Comparison of ENCODE assay signal across 8 cellular contexts in genomic region chr5:172983542-172984243, GRCh38. TPM values are rescaled to one million over a fixed set of nuclear protein-coding genes. Genes with fewer than 3 reads are reported as not detected.
DNase-seq lines count a peak whose midpoint lies in the region; ATAC-seq and TF ChIP-seq lines count a peak whose summit lies in the region.

ATP6V0E1 (plus strand) TSS chr5:172983771; CDS start chr5:172983861, 90 bp downstream.

- peaks cover 40% of the 10 kb centered on the region for H3K4me1 Mint-ChIP-seq in activated B cell treated with CpG ODN at 0.5 μM for 24 hours

- DNase-seq in AG08396 (ENCODE audit: low spot score) (peak; percentile 96), NCI-H345 (lab: John Stamatoyannopoulos, UW) (peak; percentile 95), activated B cell treated with CpG ODN at 0.5 μM for 24 hours (peak; percentile 97), cardiac fibroblast (ENCODE audit: low read depth in 2 of 2) (peak; percentile 95), iPS-NIHi7 (ENCODE audit: extremely low spot score) (peak; percentile 98), smooth muscle cell of the brain vasculature (ENCODE audit: low read depth, low spot score) (peak; percentile 71)

- intact Hi-C loops in activated B cell treated with CpG ODN at 0.5 μM for 24 hours (cut with micrococcal nuclease) = loop anchor here (1.0 to 5.0 kb wide), 8 partner anchors 17 to 633 kb away; partner anchors contain the start of genes BNIP1, BOD1 and RPL26L1

- CTCF ChIA-PET in activated B cell treated with CpG ODN at 0.5 μM for 24 hours (lab: Charles Lee) = interaction anchor here (0.7 to 2.4 kb wide), 12 partner anchors 12 to 162 kb away, joined by 3 to 15 read pairs (median 4); partner anchors contain the start of genes BNIP1 and RPL26L1

- POLR2A ChIA-PET in activated B cell treated with CpG ODN at 0.5 μM for 24 hours (lab: Charles Lee) = interaction anchor here (0.5 to 3.6 kb wide), 23 partner anchors 11 to 1009 kb away, joined by 3 to 54 read pairs (median 8); partner anchors contain the start of genes BNIP1, DUSP1, FBXW11 and RPL26L1

- H3K4me3 Mint-ChIP-seq in activated B cell treated with CpG ODN at 0.5 μM for 24 hours = peak within 1 kb of the TSS; percentile 98

- peak within 1 kb of the TSS; percentile 96 for H3K27ac Mint-ChIP-seq in activated B cell treated with CpG ODN at 0.5 μM for 24 hours

- no peaks in the 10 kb centered on the region for H3K9me3 Mint-ChIP-seq in activated B cell treated with CpG ODN at 0.5 μM for 24 hours

- peak within 1 kb of the TSS; percentile 97 to 99 for H3K4me3 ChIP-seq in cardiac fibroblast (replicated peaks in 1 of 2; ENCODE audit: low read depth in 2 of 2, low read length in 2 of 2)

- TF ChIP-seq CTCF in activated B cell treated with CpG ODN at 0.5 μM for 24 hours (IDR thresholded peaks at IDR 0.05) (no peak), cardiac fibroblast (IDR thresholded peaks at IDR 0.05; ENCODE audit: low read depth, low read length) (no peak)

- H3K27me3 Mint-ChIP-seq in activated B cell treated with CpG ODN at 0.5 μM for 24 hours = no peaks in the 10 kb centered on the region

- peak; percentile 91 for ATAC-seq in GM18909 (IDR thresholded peaks at IDR 0.05; ENCODE audit: poor library complexity, unreplicated experiment)
- ATAC-seq in HG03159 (IDR thresholded peaks at IDR 0.05; ENCODE audit: unreplicated experiment) = peak; percentile 87
- peak; percentile 84 for ATAC-seq in activated B cell treated with CpG ODN at 0.5 μM for 24 hours (ENCODE audit: low read depth)

- H3K36me3 Mint-ChIP-seq in activated B cell treated with CpG ODN at 0.5 μM for 24 hours (ENCODE audit: low read depth) = peaks cover 30% of the 10 kb centered on the region

RNA-seq across cellular contexts. Expression of gene ATP6V0E1, which starts in this region (rescaled TPM):
- 191 and 212 TPM in 2 replicates for total RNA-seq in activated B cell treated with CpG ODN at 0.5 μM for 24 hours

Comparison
In these comparisons a context has a peak if more than half of its experiments do, and no peak if none do; other contexts are left out.
1. Peak in every context shown above with its lines: DNase-seq, ATAC-seq and H3K4me3 ChIP-seq.